Comparison of ENCODE assay signal across 1 cellular context in the genomic region with DNA sequence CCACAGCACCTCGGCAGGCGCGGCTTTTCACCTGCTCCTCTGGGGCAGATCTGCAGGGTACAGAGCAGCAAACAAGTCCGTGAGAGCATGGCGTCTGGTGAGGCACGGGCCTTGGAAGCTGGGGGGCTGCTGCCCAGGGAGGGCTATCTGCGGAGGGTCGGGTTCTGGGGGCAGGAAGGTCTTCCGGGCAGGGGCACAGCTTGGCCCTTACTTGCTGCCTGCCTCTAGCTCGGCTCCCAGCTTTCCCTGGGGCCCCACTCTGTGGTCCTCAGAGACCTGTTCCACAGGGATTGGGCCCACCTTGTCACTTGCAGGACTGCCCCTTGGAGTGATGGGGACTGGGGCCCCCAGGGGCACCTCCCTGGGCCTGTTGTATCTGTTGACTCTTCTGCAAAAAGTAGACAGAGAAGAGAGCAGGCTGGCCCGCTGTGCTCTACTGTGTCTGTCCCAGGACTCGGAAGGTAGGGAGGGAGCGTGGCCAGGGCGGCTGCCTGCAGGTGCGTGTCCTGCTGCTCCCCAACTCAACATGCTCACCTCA.
TF ChIP-seq lines count a peak whose summit lies in the region.

No MANE protein-coding gene starts in this region.

TF ChIP-seq in SK-N-SH treated with all-trans-retinoic acid at 6 μM for 48 hours, 23 proteins besides CTCF, POLR2A, EP300 and RAD21 (continued from another document):
- TF ChIP-seq, protein P1, sequence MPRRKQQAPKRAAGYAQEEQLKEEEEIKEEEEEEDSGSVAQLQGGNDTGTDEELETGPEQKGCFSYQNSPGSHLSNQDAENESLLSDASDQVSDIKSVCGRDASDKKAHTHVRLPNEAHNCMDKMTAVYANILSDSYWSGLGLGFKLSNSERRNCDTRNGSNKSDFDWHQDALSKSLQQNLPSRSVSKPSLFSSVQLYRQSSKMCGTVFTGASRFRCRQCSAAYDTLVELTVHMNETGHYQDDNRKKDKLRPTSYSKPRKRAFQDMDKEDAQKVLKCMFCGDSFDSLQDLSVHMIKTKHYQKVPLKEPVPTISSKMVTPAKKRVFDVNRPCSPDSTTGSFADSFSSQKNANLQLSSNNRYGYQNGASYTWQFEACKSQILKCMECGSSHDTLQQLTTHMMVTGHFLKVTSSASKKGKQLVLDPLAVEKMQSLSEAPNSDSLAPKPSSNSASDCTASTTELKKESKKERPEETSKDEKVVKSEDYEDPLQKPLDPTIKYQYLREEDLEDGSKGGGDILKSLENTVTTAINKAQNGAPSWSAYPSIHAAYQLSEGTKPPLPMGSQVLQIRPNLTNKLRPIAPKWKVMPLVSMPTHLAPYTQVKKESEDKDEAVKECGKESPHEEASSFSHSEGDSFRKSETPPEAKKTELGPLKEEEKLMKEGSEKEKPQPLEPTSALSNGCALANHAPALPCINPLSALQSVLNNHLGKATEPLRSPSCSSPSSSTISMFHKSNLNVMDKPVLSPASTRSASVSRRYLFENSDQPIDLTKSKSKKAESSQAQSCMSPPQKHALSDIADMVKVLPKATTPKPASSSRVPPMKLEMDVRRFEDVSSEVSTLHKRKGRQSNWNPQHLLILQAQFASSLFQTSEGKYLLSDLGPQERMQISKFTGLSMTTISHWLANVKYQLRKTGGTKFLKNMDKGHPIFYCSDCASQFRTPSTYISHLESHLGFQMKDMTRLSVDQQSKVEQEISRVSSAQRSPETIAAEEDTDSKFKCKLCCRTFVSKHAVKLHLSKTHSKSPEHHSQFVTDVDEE (CRISPR knock-in tag; IDR thresholded peaks at IDR 0.05), result no peak
- TF ChIP-seq ZNF8 (CRISPR knock-in tag; IDR thresholded peaks at IDR 0.05), result no peak
